In genomic region chr10:106819490-106819889, GRCh38 we compare ENCODE assay signal across 1 cellular context.
TF ChIP-seq lines count a peak whose summit lies in the region.

No MANE protein-coding gene starts in this region.

TF ChIP-seq in K562, 482 proteins besides CTCF, POLR2A, EP300 and RAD21 (continued from another document):
- TF ChIP-seq ZBTB12 (CRISPR knock-in tag; IDR thresholded peaks at IDR 0.05): no peak
- no peak for TF ChIP-seq HMG20B (CRISPR knock-in tag; IDR thresholded peaks at IDR 0.05)
- TF ChIP-seq POLR2G (IDR thresholded peaks at IDR 0.05; ENCODE audit: low read depth, low read length): no peak
- TF ChIP-seq, protein P1, sequence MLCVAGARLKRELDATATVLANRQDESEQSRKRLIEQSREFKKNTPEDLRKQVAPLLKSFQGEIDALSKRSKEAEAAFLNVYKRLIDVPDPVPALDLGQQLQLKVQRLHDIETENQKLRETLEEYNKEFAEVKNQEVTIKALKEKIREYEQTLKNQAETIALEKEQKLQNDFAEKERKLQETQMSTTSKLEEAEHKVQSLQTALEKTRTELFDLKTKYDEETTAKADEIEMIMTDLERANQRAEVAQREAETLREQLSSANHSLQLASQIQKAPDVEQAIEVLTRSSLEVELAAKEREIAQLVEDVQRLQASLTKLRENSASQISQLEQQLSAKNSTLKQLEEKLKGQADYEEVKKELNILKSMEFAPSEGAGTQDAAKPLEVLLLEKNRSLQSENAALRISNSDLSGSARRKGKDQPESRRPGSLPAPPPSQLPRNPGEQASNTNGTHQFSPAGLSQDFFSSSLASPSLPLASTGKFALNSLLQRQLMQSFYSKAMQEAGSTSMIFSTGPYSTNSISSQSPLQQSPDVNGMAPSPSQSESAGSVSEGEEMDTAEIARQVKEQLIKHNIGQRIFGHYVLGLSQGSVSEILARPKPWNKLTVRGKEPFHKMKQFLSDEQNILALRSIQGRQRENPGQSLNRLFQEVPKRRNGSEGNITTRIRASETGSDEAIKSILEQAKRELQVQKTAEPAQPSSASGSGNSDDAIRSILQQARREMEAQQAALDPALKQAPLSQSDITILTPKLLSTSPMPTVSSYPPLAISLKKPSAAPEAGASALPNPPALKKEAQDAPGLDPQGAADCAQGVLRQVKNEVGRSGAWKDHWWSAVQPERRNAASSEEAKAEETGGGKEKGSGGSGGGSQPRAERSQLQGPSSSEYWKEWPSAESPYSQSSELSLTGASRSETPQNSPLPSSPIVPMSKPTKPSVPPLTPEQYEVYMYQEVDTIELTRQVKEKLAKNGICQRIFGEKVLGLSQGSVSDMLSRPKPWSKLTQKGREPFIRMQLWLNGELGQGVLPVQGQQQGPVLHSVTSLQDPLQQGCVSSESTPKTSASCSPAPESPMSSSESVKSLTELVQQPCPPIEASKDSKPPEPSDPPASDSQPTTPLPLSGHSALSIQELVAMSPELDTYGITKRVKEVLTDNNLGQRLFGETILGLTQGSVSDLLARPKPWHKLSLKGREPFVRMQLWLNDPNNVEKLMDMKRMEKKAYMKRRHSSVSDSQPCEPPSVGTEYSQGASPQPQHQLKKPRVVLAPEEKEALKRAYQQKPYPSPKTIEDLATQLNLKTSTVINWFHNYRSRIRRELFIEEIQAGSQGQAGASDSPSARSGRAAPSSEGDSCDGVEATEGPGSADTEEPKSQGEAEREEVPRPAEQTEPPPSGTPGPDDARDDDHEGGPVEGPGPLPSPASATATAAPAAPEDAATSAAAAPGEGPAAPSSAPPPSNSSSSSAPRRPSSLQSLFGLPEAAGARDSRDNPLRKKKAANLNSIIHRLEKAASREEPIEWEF (CRISPR knock-in tag; IDR thresholded peaks at IDR 0.05): no peak
- peak; percentile 50; the same call in 1 of the 2 replicates for TF ChIP-seq TCF3 (CRISPR knock-in tag; IDR thresholded peaks at IDR 0.05)
- no peak for TF ChIP-seq ZNF436 (CRISPR knock-in tag; IDR thresholded peaks at IDR 0.05)
- peak; percentile 68 for TF ChIP-seq JUND (IDR thresholded peaks at IDR 0.05; ENCODE audit: borderline replicate concordance, low read depth, low read length)
- TF ChIP-seq JUND (tag; IDR thresholded peaks at IDR 0.05; ENCODE audit: borderline replicate concordance, low read depth, low read length): no peak; the same call in 2 of the 3 replicates
- TF ChIP-seq POLR2H (tag; IDR thresholded peaks at IDR 0.05; ENCODE audit: low read depth): no peak
- 0 out of 2 replicates have a peak, but pooled peaks have one; percentile 12 for TF ChIP-seq SOX6 (IDR thresholded peaks at IDR 0.05)
- TF ChIP-seq ELF1 (tag; IDR thresholded peaks at IDR 0.05): no peak
- no peak for TF ChIP-seq U2AF1 (optimal IDR thresholded peaks at IDR 0.05; ENCODE audit: low read depth, low read length)
- no peak for TF ChIP-seq HNRNPUL1 (IDR thresholded peaks at IDR 0.05; ENCODE audit: low read length)
- no peak for TF ChIP-seq FOXJ3 (CRISPR knock-in tag; IDR thresholded peaks at IDR 0.05)
- TF ChIP-seq, protein P2, sequence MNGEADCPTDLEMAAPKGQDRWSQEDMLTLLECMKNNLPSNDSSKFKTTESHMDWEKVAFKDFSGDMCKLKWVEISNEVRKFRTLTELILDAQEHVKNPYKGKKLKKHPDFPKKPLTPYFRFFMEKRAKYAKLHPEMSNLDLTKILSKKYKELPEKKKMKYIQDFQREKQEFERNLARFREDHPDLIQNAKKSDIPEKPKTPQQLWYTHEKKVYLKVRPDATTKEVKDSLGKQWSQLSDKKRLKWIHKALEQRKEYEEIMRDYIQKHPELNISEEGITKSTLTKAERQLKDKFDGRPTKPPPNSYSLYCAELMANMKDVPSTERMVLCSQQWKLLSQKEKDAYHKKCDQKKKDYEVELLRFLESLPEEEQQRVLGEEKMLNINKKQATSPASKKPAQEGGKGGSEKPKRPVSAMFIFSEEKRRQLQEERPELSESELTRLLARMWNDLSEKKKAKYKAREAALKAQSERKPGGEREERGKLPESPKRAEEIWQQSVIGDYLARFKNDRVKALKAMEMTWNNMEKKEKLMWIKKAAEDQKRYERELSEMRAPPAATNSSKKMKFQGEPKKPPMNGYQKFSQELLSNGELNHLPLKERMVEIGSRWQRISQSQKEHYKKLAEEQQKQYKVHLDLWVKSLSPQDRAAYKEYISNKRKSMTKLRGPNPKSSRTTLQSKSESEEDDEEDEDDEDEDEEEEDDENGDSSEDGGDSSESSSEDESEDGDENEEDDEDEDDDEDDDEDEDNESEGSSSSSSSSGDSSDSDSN (IDR thresholded peaks at IDR 0.05; ENCODE audit: borderline replicate concordance in 1 of 2, low read depth in 2 of 2, low read length in 2 of 2): no peak
- no peak for TF ChIP-seq ZNF165 (CRISPR knock-in tag; IDR thresholded peaks at IDR 0.05; ENCODE audit: borderline replicate concordance)
- TF ChIP-seq, protein P3, sequence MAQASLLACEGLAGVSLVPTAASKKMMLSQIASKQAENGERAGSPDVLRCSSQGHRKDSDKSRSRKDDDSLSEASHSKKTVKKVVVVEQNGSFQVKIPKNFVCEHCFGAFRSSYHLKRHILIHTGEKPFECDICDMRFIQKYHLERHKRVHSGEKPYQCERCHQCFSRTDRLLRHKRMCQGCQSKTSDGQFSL (CRISPR knock-in tag; IDR thresholded peaks at IDR 0.05): peak; percentile 64; the same call in 1 of the 2 replicates
- TF ChIP-seq, protein P3 (tag; IDR thresholded peaks at IDR 0.05): no peak
- TF ChIP-seq, protein P4, sequence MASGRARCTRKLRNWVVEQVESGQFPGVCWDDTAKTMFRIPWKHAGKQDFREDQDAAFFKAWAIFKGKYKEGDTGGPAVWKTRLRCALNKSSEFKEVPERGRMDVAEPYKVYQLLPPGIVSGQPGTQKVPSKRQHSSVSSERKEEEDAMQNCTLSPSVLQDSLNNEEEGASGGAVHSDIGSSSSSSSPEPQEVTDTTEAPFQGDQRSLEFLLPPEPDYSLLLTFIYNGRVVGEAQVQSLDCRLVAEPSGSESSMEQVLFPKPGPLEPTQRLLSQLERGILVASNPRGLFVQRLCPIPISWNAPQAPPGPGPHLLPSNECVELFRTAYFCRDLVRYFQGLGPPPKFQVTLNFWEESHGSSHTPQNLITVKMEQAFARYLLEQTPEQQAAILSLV (tag; IDR thresholded peaks at IDR 0.05): no peak
- 0 out of 2 replicates have a peak, but pooled peaks have one; percentile 74 for TF ChIP-seq RNF2 (IDR thresholded peaks at IDR 0.05)
- TF ChIP-seq ZNF431 (CRISPR knock-in tag; IDR thresholded peaks at IDR 0.05): no peak
- no peak for TF ChIP-seq NBN (IDR thresholded peaks at IDR 0.05; ENCODE audit: low read depth)
- TF ChIP-seq HDAC1 (IDR thresholded peaks at IDR 0.05): no peak
- TF ChIP-seq YY1 (IDR thresholded peaks at IDR 0.05; ENCODE audit: borderline replicate concordance in 1 of 3, control insufficient read depth in 1 of 3, extremely low read depth in 1 of 3, insufficient read depth in 3 of 3, insufficient read length in 1 of 3, insufficient replicate concordance in 2 of 3, low read depth in 1 of 3, low read length in 2 of 3): no peak
- no peak for TF ChIP-seq NKRF (IDR thresholded peaks at IDR 0.05; ENCODE audit: borderline replicate concordance)
- no peak for TF ChIP-seq SMAD3 (CRISPR knock-in tag; conservative IDR thresholded peaks at IDR 0.05)
- peak; percentile 76 for TF ChIP-seq CBFA2T3 (IDR thresholded peaks at IDR 0.05)
- TF ChIP-seq RCOR1 (IDR thresholded peaks at IDR 0.05; ENCODE audit: borderline replicate concordance in 1 of 2, low read depth in 2 of 2, low read length in 2 of 2): peak in 1 of 2 experiments; percentile 38; a peak in 1 of 4 replicates
- no peak for TF ChIP-seq CREB3L1 (IDR thresholded peaks at IDR 0.05; ENCODE audit: borderline replicate concordance, low read depth)
- TF ChIP-seq OTX1 (CRISPR knock-in tag; IDR thresholded peaks at IDR 0.05): no peak
